ENCODE assay signal across 8 cellular contexts in genomic region chrX:17944833-17945497, GRCh38.
A peak's percentile ranks its signal among the peaks of the same experiment; 100 is the strongest.
DNase-seq lines count a peak whose midpoint lies in the region; ATAC-seq and TF ChIP-seq lines count a peak whose summit lies in the region.

No MANE protein-coding gene starts in this region.

- H3K27ac Mint-ChIP-seq in T-helper 2 cell treated with Interferon-gamma antibody and Interleukin-4, amounts not matched to agents 5 μg/mL and 100 μg/mL, for 36 hours, result no peak overlapping the region

- no peaks in the 10 kb centered on the region for H3K4me1 ChIP-seq in left lung

- no peaks in the 10 kb centered on the region for H3K4me1 Mint-ChIP-seq in T-helper 2 cell treated with Interferon-gamma antibody and Interleukin-4, amounts not matched to agents 5 μg/mL and 100 μg/mL, for 36 hours (ENCODE audit: low read depth)

- H3K36me3 ChIP-seq in H7 (replicated peaks; ENCODE audit: control insufficient read depth, insufficient read depth, low read length) (no peaks in the 10 kb centered on the region), left lung (no peaks in the 10 kb centered on the region)

- intact Hi-C loops in left lung (cut with DNase I), result no loop called here

- no peaks in the 10 kb centered on the region for H3K36me3 Mint-ChIP-seq in T-helper 2 cell treated with Interferon-gamma antibody and Interleukin-4, amounts not matched to agents 5 μg/mL and 100 μg/mL, for 36 hours (ENCODE audit: low read depth)

- peaks cover 3% of the 10 kb centered on the region for H3K27me3 Mint-ChIP-seq in T-helper 2 cell treated with Interferon-gamma antibody and Interleukin-4, amounts not matched to agents 5 μg/mL and 100 μg/mL, for 36 hours (ENCODE audit: low read depth)

- peak in 1 of 2 donors; percentile 26 for TF ChIP-seq CTCF in left lung (IDR thresholded peaks at IDR 0.05)

- H3K27me3 ChIP-seq in H7 (ENCODE audit: control insufficient read depth, insufficient read depth, low read length) (no peaks in the 10 kb centered on the region), left lung (no peaks in the 10 kb centered on the region)

- H3K4me3 Mint-ChIP-seq in T-helper 2 cell treated with Interferon-gamma antibody and Interleukin-4, amounts not matched to agents 5 μg/mL and 100 μg/mL, for 36 hours, result no peak overlapping the region

- DNase-seq in COLO668 (lab: John Stamatoyannopoulos, UW; ENCODE audit: unreplicated experiment), result peak; percentile 19
- peak; percentile 13 for DNase-seq in H7
- peak; percentile 3 for DNase-seq in T-helper 2 cell treated with Interferon-gamma antibody and Interleukin-4, amounts not matched to agents 5 μg/mL and 100 μg/mL, for 36 hours (ENCODE audit: low spot score)
- DNase-seq in left lung, result no peak
- DNase-seq in cerebellum (ENCODE audit: low spot score), result no peak
- DNase-seq in DMS79 treated with DMSO at 0.1 percent for 48 hours (lab: John Stamatoyannopoulos, UW), result no peak

- H3K4me3 ChIP-seq in H7 (ENCODE audit: insufficient read depth, low read depth, low read length) (no peak overlapping the region), left lung (no peak overlapping the region)

- H3K9me3 Mint-ChIP-seq in T-helper 2 cell treated with Interferon-gamma antibody and Interleukin-4, amounts not matched to agents 5 μg/mL and 100 μg/mL, for 36 hours, result no peaks in the 10 kb centered on the region

- H3K27ac ChIP-seq in left lung, result no peak overlapping the region

- H3K9me3 ChIP-seq in left lung, result no peaks in the 10 kb centered on the region

- ATAC-seq in left lung (peak; percentile 46), HG03378 (IDR thresholded peaks at IDR 0.05; ENCODE audit: unreplicated experiment) (no peak), HG03439 (IDR thresholded peaks at IDR 0.05; ENCODE audit: unreplicated experiment) (no peak)

Comparison
In these comparisons a context has a peak if more than half of its experiments do, and no peak if none do; other contexts are left out.
1. DNase-seq: peak in COLO668 (single experiment), H7 (single experiment) and T-helper 2 cell treated with Interferon-gamma antibody and Interleukin-4, amounts not matched to agents 5 μg/mL and 100 μg/mL, for 36 hours (single experiment); none in left lung (0 of 2), cerebellum (single experiment) and DMS79 treated with DMSO at 0.1 percent for 48 hours (single experiment).